In genomic region chr17:2894782-2895181, GRCh38 we compare ENCODE assay signal across 27 cellular contexts.
A peak's percentile ranks its signal among the peaks of the same experiment; 100 is the strongest.
DNase-seq lines count a peak whose midpoint lies in the region; ATAC-seq and TF ChIP-seq lines count a peak whose summit lies in the region.
"Had no signal": no experiment of that assay in that cellular context is flagged by ENCODE, and none has a peak within 500 bp of the region (broad histone marks: within the 10 kb centered on the region; RNA-seq: fewer than 3 reads in every experiment).

No MANE protein-coding gene starts in this region.

- H3K27me3 Mint-ChIP-seq in activated T-helper 17 cell treated with anti-CD3 and anti-CD28 coated beads, Interleukin-2, amount 50 U/mL, for 72 hours = no peaks in the 10 kb centered on the region
- H3K27me3 Mint-ChIP-seq in naive thymus-derived CD4-positive, alpha-beta T cell = no peaks in the 10 kb centered on the region
- H3K27me3 Mint-ChIP-seq in MCF 10A (ENCODE audit: insufficient read depth, unreplicated experiment) = no peaks in the 10 kb centered on the region
- H3K27me3 Mint-ChIP-seq: activated CD8-positive, alpha-beta T cell treated with anti-CD3 and anti-CD28 coated beads for 36 hours; activated naive CD4-positive, alpha-beta T cell treated with anti-CD3 and anti-CD28 coated beads, Interleukin-2, amount 50 U/mL, for 24 hours had no signal

- peak overlapping the region; percentile 20 for H3K27ac Mint-ChIP-seq in activated T-helper 17 cell treated with anti-CD3 and anti-CD28 coated beads, Interleukin-2, amount 50 U/mL, for 72 hours
- no peak overlapping the region for H3K27ac Mint-ChIP-seq in naive thymus-derived CD4-positive, alpha-beta T cell
- H3K27ac Mint-ChIP-seq in MCF 10A (ENCODE audit: low read depth, unreplicated experiment) = no peak overlapping the region
- H3K27ac Mint-ChIP-seq: activated CD8-positive, alpha-beta T cell treated with anti-CD3 and anti-CD28 coated beads for 36 hours; activated naive CD4-positive, alpha-beta T cell treated with anti-CD3 and anti-CD28 coated beads, Interleukin-2, amount 50 U/mL, for 24 hours; activated T-helper 2 cell treated with anti-CD3 and anti-CD28 coated beads, Interferon-gamma antibody, Interleukin-2, Interleukin-4, amounts not matched to agents 10 μg/mL and 5 μg/mL and 100 μg/mL, durations not matched to agents 14 hours and 24 hours and 36 hours had no signal

- intact Hi-C loops in left lung (cut with DNase I) = no loop called here
- intact Hi-C loops in transverse colon (cut with DNase I; ENCODE audit: low total_unique reads) = no loop called here
- intact Hi-C loops in naive thymus-derived CD4-positive, alpha-beta T cell (cut with micrococcal nuclease) = no loop called here
- intact Hi-C loops in MCF 10A (cut with micrococcal nuclease) = no loop called here

- H3K27ac ChIP-seq in left lung (no peak overlapping the region), transverse colon (peak overlapping the region in 1 of 4 donors; percentile 70)
- H3K27ac ChIP-seq in naive thymus-derived CD4-positive, alpha-beta T cell (ENCODE audit: low read depth, low read length) = no peak overlapping the region
- H3K27ac ChIP-seq: brain microvascular endothelial cell, SJCRH30, thoracic aorta, vagina had no signal

- CTCF ChIA-PET in naive thymus-derived CD4-positive, alpha-beta T cell (lab: Charles Lee) = no interaction called here
- CTCF ChIA-PET in MCF 10A (lab: Yijun Ruan, JAX) = no interaction called here

- WGBS in transverse colon (ENCODE audit: low coverage in 1 of 2), 2 donors = 66% methylated on average over 17 of the region's 17 CpGs; no CpG with 5 or more reads in 1 of the 2 donors

- no peaks in the 10 kb centered on the region for H3K27me3 ChIP-seq in H7 (ENCODE audit: control insufficient read depth, insufficient read depth, low read length)
- peaks cover 0 to 35% of the 10 kb centered on the region in 2 donors for H3K27me3 ChIP-seq in left lung
- H3K27me3 ChIP-seq in transverse colon = no peaks in the 10 kb centered on the region
- no peaks in the 10 kb centered on the region for H3K27me3 ChIP-seq in naive thymus-derived CD4-positive, alpha-beta T cell (ENCODE audit: control insufficient read depth in 2 of 2, insufficient read depth in 2 of 2, low read length in 2 of 2)
- H3K27me3 ChIP-seq: brain microvascular endothelial cell, SJCRH30, vagina had no signal

- TF ChIP-seq EP300 in transverse colon (IDR thresholded peaks at IDR 0.05; ENCODE audit: low read depth) = no peak

- POLR2A ChIA-PET in naive thymus-derived CD4-positive, alpha-beta T cell (lab: Charles Lee) = no interaction called here
- POLR2A ChIA-PET in MCF 10A (lab: Yijun Ruan, JAX) = interaction anchor here (0.7 kb wide), 1 partner anchor 743 kb away, joined by 3 read pairs; no protein-coding TSS in a partner anchor

- no peak overlapping the region for H3K4me3 Mint-ChIP-seq in activated T-helper 17 cell treated with anti-CD3 and anti-CD28 coated beads, Interleukin-2, amount 50 U/mL, for 72 hours
- H3K4me3 Mint-ChIP-seq in naive thymus-derived CD4-positive, alpha-beta T cell = no peak overlapping the region
- no peak overlapping the region for H3K4me3 Mint-ChIP-seq in MCF 10A (ENCODE audit: unreplicated experiment)
- H3K4me3 Mint-ChIP-seq: activated CD8-positive, alpha-beta T cell treated with anti-CD3 and anti-CD28 coated beads for 36 hours; activated naive CD4-positive, alpha-beta T cell treated with anti-CD3 and anti-CD28 coated beads, Interleukin-2, amount 50 U/mL, for 24 hours had no signal

- H3K4me3 ChIP-seq in H7 (ENCODE audit: insufficient read depth, low read depth, low read length) (no peak overlapping the region), left lung (no peak overlapping the region), transverse colon (no peak overlapping the region)
- H3K4me3 ChIP-seq in naive thymus-derived CD4-positive, alpha-beta T cell (ENCODE audit: low read length) = no peak overlapping the region
- H3K4me3 ChIP-seq: SJCRH30, thoracic aorta, vagina had no signal

- H3K4me1 ChIP-seq in left lung (peaks cover 0 to 6% of the 10 kb centered on the region in 2 donors), transverse colon (peaks cover 4 to 45% (median 34%) of the 10 kb centered on the region in 4 donors)
- H3K4me1 ChIP-seq in naive thymus-derived CD4-positive, alpha-beta T cell (ENCODE audit: control insufficient read depth in 2 of 2, insufficient read depth in 2 of 2, low read length in 2 of 2) = no peaks in the 10 kb centered on the region
- H3K4me1 ChIP-seq: vagina had no signal

- no peak for ATAC-seq in activated T-helper 17 cell treated with anti-CD3 and anti-CD28 coated beads, Interleukin-2, amount 50 U/mL, for 72 hours (replicated peaks)
- peak; percentile 25 for ATAC-seq in left lung
- ATAC-seq in naive thymus-derived CD4-positive, alpha-beta T cell = no peak
- ATAC-seq: activated CD8-positive, alpha-beta T cell treated with anti-CD3 and anti-CD28 coated beads for 36 hours; stimulated activated naive CD8-positive, alpha-beta T cell treated with anti-CD3 and anti-CD28 coated beads, Interleukin-15, Interleukin-2, amounts not matched to agents 100 U/mL and 50 U/mL, for 24 hours had no signal

- TF ChIP-seq CTCF in left lung (IDR thresholded peaks at IDR 0.05) (no peak), transverse colon (IDR thresholded peaks at IDR 0.05) (no peak), MCF 10A (IDR thresholded peaks at IDR 0.05; ENCODE audit: unreplicated experiment) (no peak)

- DNase-seq in H7 (peak; percentile 60), left lung (no peak), transverse colon (peak; percentile 35), foreskin melanocyte (no peak), MCF 10A (ENCODE audit: unreplicated experiment) (no peak)
- no peak for DNase-seq in naive thymus-derived CD4-positive, alpha-beta T cell
- DNase-seq: activated CD8-positive, alpha-beta T cell treated with anti-CD3 and anti-CD28 coated beads for 36 hours; amniotic stem cell; brain microvascular endothelial cell; DMS79; effector CD8-positive, alpha-beta T cell; HCEC 1CT; Kasumi-1; MV-4-11; NCI-H146; NCI-H2107; NCI-H345; NCI-H748 treated with DMSO at 0.1 percent for 48 hours; occipital lobe; SJCRH30; stimulated activated naive CD8-positive, alpha-beta T cell treated with anti-CD3 and anti-CD28 coated beads, Interleukin-15, Interleukin-2, amounts not matched to agents 100 U/mL and 50 U/mL, for 24 hours; SW 1271 had no signal

- in situ Hi-C loops in transverse colon (cut with MboI; ENCODE audit: low pct_ligation_motif_present in 1 of 4, low pct_unique_long_range_greater_than_20kb in 1 of 4, low sequenced_read_pairs in 3 of 4) = no loop called here

- H3K36me3 ChIP-seq in H7 (replicated peaks; ENCODE audit: control insufficient read depth, insufficient read depth, low read length) = no peaks in the 10 kb centered on the region; the same call in 1 of the 2 replicates
- no peaks in the 10 kb centered on the region for H3K36me3 ChIP-seq in left lung
- H3K36me3 ChIP-seq in transverse colon = no peaks in the 10 kb centered on the region
- H3K36me3 ChIP-seq in naive thymus-derived CD4-positive, alpha-beta T cell (ENCODE audit: control insufficient read depth in 2 of 3, insufficient read depth in 3 of 3, low read length in 3 of 3) = peaks cover 0 to 13% (median 0%) of the 10 kb centered on the region in 3 experiments
- H3K36me3 ChIP-seq: brain microvascular endothelial cell, SJCRH30, thoracic aorta, vagina had no signal

- H3K4me1 Mint-ChIP-seq in activated T-helper 17 cell treated with anti-CD3 and anti-CD28 coated beads, Interleukin-2, amount 50 U/mL, for 72 hours = peaks cover 23% of the 10 kb centered on the region
- H3K4me1 Mint-ChIP-seq in naive thymus-derived CD4-positive, alpha-beta T cell = peaks cover 0 to 29% (median 4%) of the 10 kb centered on the region in 7 donors
- peaks cover 31% of the 10 kb centered on the region for H3K4me1 Mint-ChIP-seq in MCF 10A (ENCODE audit: insufficient read depth, unreplicated experiment)

- H3K9me3 ChIP-seq in left lung = no peaks in the 10 kb centered on the region
- no peaks in the 10 kb centered on the region for H3K9me3 ChIP-seq in transverse colon
- no peaks in the 10 kb centered on the region for H3K9me3 ChIP-seq in naive thymus-derived CD4-positive, alpha-beta T cell (ENCODE audit: control insufficient read depth in 2 of 3, low read length in 3 of 3)
- H3K9me3 ChIP-seq: SJCRH30, thoracic aorta, vagina had no signal

- no peaks in the 10 kb centered on the region for H3K9me3 Mint-ChIP-seq in activated T-helper 17 cell treated with anti-CD3 and anti-CD28 coated beads, Interleukin-2, amount 50 U/mL, for 72 hours
- peaks cover 0 to 2% (median 0%) of the 10 kb centered on the region in 11 donors for H3K9me3 Mint-ChIP-seq in naive thymus-derived CD4-positive, alpha-beta T cell
- no peaks in the 10 kb centered on the region for H3K9me3 Mint-ChIP-seq in MCF 10A (ENCODE audit: unreplicated experiment)
- H3K9me3 Mint-ChIP-seq: activated CD8-positive, alpha-beta T cell treated with anti-CD3 and anti-CD28 coated beads for 36 hours; activated naive CD4-positive, alpha-beta T cell treated with anti-CD3 and anti-CD28 coated beads, Interleukin-2, amount 50 U/mL, for 24 hours; activated T-helper 2 cell treated with anti-CD3 and anti-CD28 coated beads, Interferon-gamma antibody, Interleukin-2, Interleukin-4, amounts not matched to agents 10 μg/mL and 5 μg/mL and 100 μg/mL, durations not matched to agents 14 hours and 24 hours and 36 hours had no signal

- peaks cover 7% of the 10 kb centered on the region for H3K36me3 Mint-ChIP-seq in activated T-helper 17 cell treated with anti-CD3 and anti-CD28 coated beads, Interleukin-2, amount 50 U/mL, for 72 hours (ENCODE audit: low read depth)
- H3K36me3 Mint-ChIP-seq in naive thymus-derived CD4-positive, alpha-beta T cell = peaks cover 0 to 15% (median 9%) of the 10 kb centered on the region in 5 donors
- H3K36me3 Mint-ChIP-seq in MCF 10A (ENCODE audit: insufficient read depth, unreplicated experiment) = peaks cover 5% of the 10 kb centered on the region

- no peak for TF ChIP-seq POLR2A in transverse colon (IDR thresholded peaks at IDR 0.05)

- no TSS peak for BruUV-seq in MCF 10A (replicated peaks; lab: Mats Ljungman, UMichigan)

Comparison
In these comparisons a context has a peak if more than half of its experiments do, and no peak if none do; other contexts are left out.
1. DNase-seq: peak in H7 (single experiment) and transverse colon (single experiment); none in left lung (0 of 2), foreskin melanocyte (single experiment), naive thymus-derived CD4-positive, alpha-beta T cell (0 of 9) and MCF 10A (single experiment).